In the genomic region with DNA sequence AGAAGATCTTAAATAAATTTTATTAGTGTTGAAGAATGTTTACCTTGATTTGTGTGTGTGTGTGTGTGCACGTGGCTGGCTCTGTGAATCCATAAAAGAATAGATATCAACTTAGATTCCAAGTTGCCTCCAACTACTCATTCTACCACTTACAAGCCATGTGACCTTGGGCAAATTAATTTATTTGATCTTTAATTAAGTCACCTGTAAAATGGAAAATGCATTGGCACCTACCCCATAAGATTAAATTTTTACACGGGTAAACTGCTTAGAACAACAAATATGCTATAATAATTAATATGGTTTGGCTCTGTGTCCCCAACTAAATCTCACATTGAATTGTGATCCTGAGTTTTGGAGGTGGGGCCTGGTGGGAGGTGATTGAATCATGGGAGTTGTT, we compare ENCODE assay signal across 7 cellular contexts.
"Had no signal": no experiment of that assay in that cellular context is flagged by ENCODE, and none has a peak within 500 bp of the region (broad histone marks: within the 10 kb centered on the region; RNA-seq: fewer than 3 reads in every experiment).

No MANE protein-coding gene starts in this region.

- H3K4me3 ChIP-seq: K562 had no signal

- DNase-seq: IMR-90, KBM-7, KG1 had no signal

- ATAC-seq: HepG2, K562 had no signal

- H3K27ac ChIP-seq: HL-60, KMS-11 had no signal

- H3K4me2 ChIP-seq: KMS-11 had no signal

- H3K9ac ChIP-seq: KMS-11 had no signal
